ENCODE assay signal across 24 cellular contexts in genomic region chr4:8069102-8069752, GRCh38.
"Had no signal": no experiment of that assay in that cellular context is flagged by ENCODE, and none has a peak within 500 bp of the region (broad histone marks: within the 10 kb centered on the region; RNA-seq: fewer than 3 reads in every experiment).

No MANE protein-coding gene starts in this region.

- H3K9me3 ChIP-seq: pancreas, testis had no signal

- ATAC-seq: activated CD8-positive, alpha-beta T cell treated with anti-CD3 and anti-CD28 coated beads, Interleukin-2, amount 10 ng/mL, durations not matched to agents 7 days and 5 days; left cardiac atrium; naive thymus-derived CD4-positive, alpha-beta T cell; pancreas; right cardiac atrium; T-cell had no signal

- H3K27me3 ChIP-seq: pancreas, testis, upper lobe of left lung had no signal

- H3K4me1 Mint-ChIP-seq: activated CD4-positive, alpha-beta T cell treated with anti-CD3 and anti-CD28 coated beads, Interleukin-2, amount 10 ng/mL, durations not matched to agents 7 days and 5 days; activated naive CD4-positive, alpha-beta T cell treated with anti-CD3 and anti-CD28 coated beads, Interleukin-2, amount 50 U/mL, for 24 hours; central memory CD8-positive, alpha-beta T cell; naive thymus-derived CD4-positive, alpha-beta T cell; T-cell had no signal

- H3K4me3 ChIP-seq: breast epithelium, coronary artery, heart left ventricle, pancreas, skin epidermis, testis, upper lobe of left lung had no signal

- H3K27ac ChIP-seq: breast epithelium, coronary artery, epithelial cell of prostate, neutrophil, pancreas, skin epidermis, testis, upper lobe of left lung, WERI-Rb-1 had no signal

- H3K4me3 Mint-ChIP-seq: activated CD4-positive, alpha-beta T cell treated with anti-CD3 and anti-CD28 coated beads, Interleukin-2, amount 10 ng/mL, durations not matched to agents 7 days and 5 days; activated CD8-positive, alpha-beta T cell treated with anti-CD3 and anti-CD28 coated beads, Interleukin-2, amount 10 ng/mL, durations not matched to agents 7 days and 5 days; activated naive CD4-positive, alpha-beta T cell treated with anti-CD3 and anti-CD28 coated beads, Interleukin-2, amount 50 U/mL, for 24 hours; activated T-helper 1 cell treated with anti-CD3 and anti-CD28 coated beads, Interleukin-12 subunit alpha, Interleukin-12 subunit beta, Interleukin-2, Interleukin-4 antibody, amounts not matched to agents 30 ng/mL and 10 ng/mL and 1 ng/mL, durations not matched to agents 14 hours and 24 hours and 36 hours; central memory CD8-positive, alpha-beta T cell; naive thymus-derived CD4-positive, alpha-beta T cell; stimulated activated naive B cell treated with anti-CD40 and anti-IgM and Interleukin-4, amounts not matched to agents 10 μg/mL and 1 μg/mL and 100 μg/mL, for 72 hours; T-cell had no signal

- H3K4me1 ChIP-seq: breast epithelium, pancreas, testis, upper lobe of left lung had no signal

- DNase-seq: activated CD4-positive, alpha-beta T cell treated with anti-CD3 and anti-CD28 coated beads, Interleukin-2, amount 10 ng/mL, durations not matched to agents 7 days and 5 days; activated CD4-positive, CD25-positive, alpha-beta regulatory T cell treated with anti-CD3 and anti-CD28 coated beads, Interleukin-2, amount 50 U/mL, for 72 hours; activated CD8-positive, alpha-beta T cell treated with anti-CD3 and anti-CD28 coated beads, Interleukin-2, amount 10 ng/mL, durations not matched to agents 7 days and 5 days; activated gamma-delta T cell treated with Interleukin-2 at 50 U/mL for 16 hours; left cardiac atrium; naive thymus-derived CD4-positive, alpha-beta T cell; stimulated activated CD4-positive, alpha-beta T cell treated with anti-CD3 and anti-CD28 coated beads, Interleukin-15, amount 100 ng/mL, for 24 hours; stimulated activated CD8-positive, alpha-beta memory T cell treated with anti-CD3 and anti-CD28 coated beads, Interleukin-4, amount 100 ng/mL, for 48 hours; stimulated activated naive B cell treated with anti-CD40 and anti-IgM and Interleukin-4, amounts not matched to agents 10 μg/mL and 1 μg/mL and 100 μg/mL, for 72 hours; T-cell; testis; upper lobe of left lung; WERI-Rb-1 had no signal

- H3K27me3 Mint-ChIP-seq: activated CD4-positive, alpha-beta T cell treated with anti-CD3 and anti-CD28 coated beads, Interleukin-2, amount 10 ng/mL, durations not matched to agents 7 days and 5 days had no signal

- H3K27ac Mint-ChIP-seq: activated CD4-positive, alpha-beta T cell treated with anti-CD3 and anti-CD28 coated beads, Interleukin-2, amount 10 ng/mL, durations not matched to agents 7 days and 5 days; activated CD8-positive, alpha-beta T cell treated with anti-CD3 and anti-CD28 coated beads, Interleukin-2, amount 10 ng/mL, durations not matched to agents 7 days and 5 days; activated naive CD4-positive, alpha-beta T cell treated with anti-CD3 and anti-CD28 coated beads, Interleukin-2, amount 50 U/mL, for 24 hours; activated T-helper 1 cell treated with anti-CD3 and anti-CD28 coated beads, Interleukin-12 subunit alpha, Interleukin-12 subunit beta, Interleukin-2, Interleukin-4 antibody, amounts not matched to agents 30 ng/mL and 10 ng/mL and 1 ng/mL, durations not matched to agents 14 hours and 24 hours and 36 hours; naive thymus-derived CD4-positive, alpha-beta T cell; stimulated activated naive B cell treated with anti-CD40 and anti-IgM and Interleukin-4, amounts not matched to agents 10 μg/mL and 1 μg/mL and 100 μg/mL, for 72 hours; T-cell had no signal

- H3K36me3 ChIP-seq: breast epithelium, heart left ventricle, neutrophil, pancreas, upper lobe of left lung, WERI-Rb-1 had no signal
